ENCODE assay signal across 8 cellular contexts in genomic region chr22:41237707-41238569, GRCh38. TPM values are rescaled to one million over a fixed set of nuclear protein-coding genes. Genes with fewer than 3 reads are reported as not detected.
DNase-seq lines count a peak whose midpoint lies in the region; ATAC-seq and TF ChIP-seq lines count a peak whose summit lies in the region.

No MANE protein-coding gene starts in this region.

- ATAC-seq in GM21515 (IDR thresholded peaks at IDR 0.05; ENCODE audit: unreplicated experiment) (peak; percentile 73), lung (ENCODE audit: insufficient read depth, low FRiP score) (peak; percentile 90)

- H3K4me3 ChIP-seq in Caco-2 (ENCODE audit: low read depth, low read length), result peak overlapping the region; percentile 29
- H3K4me3 ChIP-seq in lung, result peak overlapping the region; percentile 18

- WGBS in lung, 2 donors, result 18 to 22% methylated on average over 67 to 97 of the region's 97 CpGs

- H3K27me3 ChIP-seq in Caco-2 (replicated peaks; ENCODE audit: control insufficient read depth, insufficient read depth, low read length) (no peaks in the 10 kb centered on the region), lung (ENCODE audit: control insufficient read depth, insufficient read depth) (no peaks in the 10 kb centered on the region)

- H3K36me3 ChIP-seq in Caco-2 (ENCODE audit: control insufficient read depth, insufficient read depth, low read length) (no peaks in the 10 kb centered on the region), lung (ENCODE audit: control insufficient read depth in 2 of 2, insufficient read depth in 2 of 2, low read length in 2 of 2) (no peaks in the 10 kb centered on the region)

- H3K36me3 Mint-ChIP-seq in Caco-2 (ENCODE audit: insufficient read depth, unreplicated experiment), result peaks cover 10% of the 10 kb centered on the region

- H3K9me3 Mint-ChIP-seq in Caco-2 (ENCODE audit: unreplicated experiment), result no peaks in the 10 kb centered on the region

- H3K9me3 ChIP-seq in Caco-2 (no peaks in the 10 kb centered on the region), lung (ENCODE audit: control insufficient read depth in 2 of 2, insufficient read depth in 1 of 2, low read length in 1 of 2) (no peaks in the 10 kb centered on the region)

- H3K27ac ChIP-seq in lung (ENCODE audit: low read depth in 1 of 2, low read length in 1 of 2), result peak overlapping the region in 1 of 2 donors; percentile 58

- H3K27me3 Mint-ChIP-seq in Caco-2 (ENCODE audit: insufficient read depth, unreplicated experiment), result no peaks in the 10 kb centered on the region

- no peaks in the 10 kb centered on the region for H3K4me1 Mint-ChIP-seq in Caco-2 (ENCODE audit: low read depth, unreplicated experiment)

- TF ChIP-seq CTCF in Caco-2 (IDR thresholded peaks at IDR 0.05; ENCODE audit: insufficient read depth in 1 of 2, low read depth in 1 of 2, low read length in 1 of 2, severe bottlenecking in 1 of 2, unreplicated experiment in 1 of 2) (peak; percentile 50 to 69), lung (IDR thresholded peaks at IDR 0.05; ENCODE audit: control extremely low read depth, extremely low read depth) (peak; percentile 58)

- peak; percentile 80 to 85 for DNase-seq in Caco-2
- DNase-seq in NCI-H1092 treated with DMSO at 0.1 percent for 48 hours (lab: John Stamatoyannopoulos, UW), result peak; percentile 58
- DNase-seq in activated CD4-positive, alpha-beta T cell treated with anti-CD3 and anti-CD28 coated beads, Interleukin-2, amount 50 U/mL, for 24 hours (ENCODE audit: low read depth in 1 of 2, low spot score in 1 of 2), result peak; percentile 55 to 67
- peak; percentile 81 for DNase-seq in ecto neural progenitor cell (ENCODE audit: low spot score)
- DNase-seq in lung (ENCODE audit: low spot score), result peak; percentile 86
- peak; percentile 53 for DNase-seq in stimulated activated CD8-positive, alpha-beta memory T cell treated with anti-CD3 and anti-CD28 coated beads, Interleukin-12 subunit alpha, Interleukin-12 subunit beta, amount 100 ng/mL, for 1 hour (ENCODE audit: low read depth)
- no peak for DNase-seq in OCI-M2 (lab: John Stamatoyannopoulos, UW; ENCODE audit: unreplicated experiment)

- CTCF ChIA-PET in Caco-2 (lab: Charles Lee), result interaction anchor here (0.5 to 2.5 kb wide), 15 partner anchors 8 to 1886 kb away, joined by 3 to 39 read pairs (median 4); partner anchors contain the start of genes RANGAP1, TEF and ZC3H7B

- no peak overlapping the region for H3K27ac Mint-ChIP-seq in Caco-2 (ENCODE audit: unreplicated experiment)

- BruUV-seq in Caco-2 (replicated peaks; lab: Mats Ljungman, UMichigan), result no TSS peak

- H3K4me3 Mint-ChIP-seq in Caco-2 (ENCODE audit: unreplicated experiment), result peak overlapping the region; percentile 68

- 0 out of 2 replicates have a peak, but pooled peaks cover 5% of the 10 kb centered on the region for H3K4me1 ChIP-seq in Caco-2
- H3K4me1 ChIP-seq in lung (ENCODE audit: control insufficient read depth in 2 of 2, insufficient read depth in 2 of 2, low read length in 2 of 2), result peaks cover 0 to 19% of the 10 kb centered on the region in 2 donors

- intact Hi-C loops in Caco-2 (cut with micrococcal nuclease; ENCODE audit: unreplicated experiment), result no loop called here

- POLR2A ChIA-PET in Caco-2 (lab: Charles Lee), result interaction anchor here (0.6 to 1.3 kb wide), 3 partner anchors 19 to 315 kb away, joined by 5 to 6 read pairs (median 6); no protein-coding TSS in a partner anchor

RNA-seq across cellular contexts. Expression of gene CHADL, which starts 2.8 kb away (rescaled TPM):
- total RNA-seq in Caco-2 (2022), result 0.32 TPM in 1 of 2 replicates, not detected in the other
- total RNA-seq in lung, result 1 to 10 TPM; 3.8 to 4.2 TPM
- polyA plus RNA-seq in lung, result 1 to 10 TPM in 1 of 2 donors, under 1 TPM in 1; 1.00 to 4.0 TPM

RNA-seq across cellular contexts. Expression of gene L3MBTL2, which starts 32.8 kb away (rescaled TPM):
- total RNA-seq in Caco-2 (2022) (18.8 and 24.3 TPM in 2 replicates), lung (10 to 100 TPM; 21.2 to 28.6 TPM)
- 10 to 100 TPM; 11.2 to 18.0 TPM for polyA plus RNA-seq in lung

RNA-seq across cellular contexts. Expression of gene RANGAP1, which starts 48.0 kb away (rescaled TPM):
- total RNA-seq in Caco-2 (2022), result 106 and 112 TPM in 2 replicates
- total RNA-seq in lung, result 10 to 100 TPM; 21.7 to 49.3 TPM
- 10 to 100 TPM; 39.3 to 43.1 TPM for polyA plus RNA-seq in lung
